18 cellular contexts compared by ENCODE assay signal in the genomic region with DNA sequence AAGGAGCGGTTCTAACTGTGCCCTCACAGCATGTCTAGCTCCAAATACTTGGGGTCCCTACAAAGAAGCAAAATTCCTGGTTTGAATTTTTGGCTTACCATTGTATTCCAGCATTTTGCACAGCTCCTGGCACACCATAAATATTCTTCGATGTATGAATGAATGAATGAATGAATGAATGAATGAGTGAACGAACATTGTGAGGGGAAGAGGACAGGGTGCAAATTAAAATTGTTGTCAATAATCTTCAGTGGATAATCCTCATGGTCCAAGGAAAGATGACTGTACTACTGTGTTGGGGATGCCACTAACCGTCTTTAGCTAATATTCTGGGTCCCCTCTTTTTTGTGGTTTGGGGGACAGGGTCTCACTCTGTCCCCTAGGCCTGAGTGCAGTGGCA.
A peak's percentile ranks its signal among the peaks of the same experiment; 100 is the strongest.
DNase-seq lines count a peak whose midpoint lies in the region; ATAC-seq lines count a peak whose summit lies in the region.
"Had no signal": no experiment of that assay in that cellular context is flagged by ENCODE, and none has a peak within 500 bp of the region (broad histone marks: within the 10 kb centered on the region; RNA-seq: fewer than 3 reads in every experiment).

No MANE protein-coding gene starts in this region.

- no peaks in the 10 kb centered on the region for H3K27me3 Mint-ChIP-seq in activated CD8-positive, alpha-beta memory T cell treated with anti-CD3 and anti-CD28 coated beads, Interleukin-2, amount 10 ng/mL, durations not matched to agents 7 days and 5 days
- H3K27me3 Mint-ChIP-seq in activated T-helper 17 cell treated with anti-CD3 and anti-CD28 coated beads, Interleukin-2, amount 50 U/mL, for 72 hours, result no peaks in the 10 kb centered on the region
- H3K27me3 Mint-ChIP-seq in naive thymus-derived CD4-positive, alpha-beta T cell, result no peaks in the 10 kb centered on the region
- H3K27me3 Mint-ChIP-seq: progenitor cell of endocrine pancreas had no signal

- no peak overlapping the region for H3K4me3 Mint-ChIP-seq in activated CD8-positive, alpha-beta memory T cell treated with anti-CD3 and anti-CD28 coated beads, Interleukin-2, amount 10 ng/mL, durations not matched to agents 7 days and 5 days
- peak overlapping the region; percentile 71 for H3K4me3 Mint-ChIP-seq in activated T-helper 17 cell treated with anti-CD3 and anti-CD28 coated beads, Interleukin-2, amount 50 U/mL, for 72 hours
- H3K4me3 Mint-ChIP-seq in naive thymus-derived CD4-positive, alpha-beta T cell, result peak overlapping the region in 1 of 10 donors; percentile 75
- H3K4me3 Mint-ChIP-seq: IgD-negative memory B cell, nephron progenitor cell had no signal

- DNase-seq in activated CD8-positive, alpha-beta memory T cell treated with anti-CD3 and anti-CD28 coated beads, Interleukin-2, amount 10 ng/mL, durations not matched to agents 7 days and 5 days, result no peak
- DNase-seq in activated CD8-positive, alpha-beta memory T cell treated with anti-CD3 and anti-CD28 coated beads for 24 hours, result no peak
- DNase-seq in GM23248 (no peak), KG1 (lab: John Stamatoyannopoulos, UW) (no peak), MG63 (no peak)
- DNase-seq in naive thymus-derived CD4-positive, alpha-beta T cell, result no peak
- DNase-seq: left lung, NCI-H1436 treated with DMSO at 0.1 percent for 48 hours, NCI-H2171, NCI-H524, nephron progenitor cell had no signal

- ATAC-seq in activated CD8-positive, alpha-beta memory T cell treated with anti-CD3 and anti-CD28 coated beads, Interleukin-2, amount 10 ng/mL, durations not matched to agents 7 days and 5 days, result no peak
- no peak for ATAC-seq in activated T-helper 17 cell treated with anti-CD3 and anti-CD28 coated beads, Interleukin-2, amount 50 U/mL, for 72 hours (replicated peaks)
- no peak for ATAC-seq in naive thymus-derived CD4-positive, alpha-beta T cell
- ATAC-seq in GM21528 (IDR thresholded peaks at IDR 0.05; ENCODE audit: low FRiP score, unreplicated experiment), result no peak

- CTCF ChIA-PET in activated CD8-positive, alpha-beta memory T cell treated with anti-CD3 and anti-CD28 coated beads, Interleukin-2, amount 10 ng/mL, durations not matched to agents 7 days and 5 days (lab: Charles Lee), result interaction anchor here (0.7 to 0.8 kb wide), 2 partner anchors 17 to 144 kb away, joined by 3 read pairs; no protein-coding TSS in a partner anchor
- CTCF ChIA-PET in naive thymus-derived CD4-positive, alpha-beta T cell (lab: Charles Lee), result interaction anchor here (0.6 kb wide), 1 partner anchor 16 kb away, joined by 3 read pairs; no protein-coding TSS in a partner anchor

- H3K9ac ChIP-seq in GM23248, result no peak overlapping the region

- H3K4me2 ChIP-seq in GM23248 (ENCODE audit: unreplicated experiment), result no peak overlapping the region
- H3K4me2 ChIP-seq: hepatocyte had no signal

- H3K36me3 ChIP-seq in GM23248 (ENCODE audit: low read depth) (no peaks in the 10 kb centered on the region), MG63 (no peaks in the 10 kb centered on the region)
- peaks cover 0 to 19% (median 6%) of the 10 kb centered on the region in 3 experiments for H3K36me3 ChIP-seq in naive thymus-derived CD4-positive, alpha-beta T cell (ENCODE audit: control insufficient read depth in 2 of 3, insufficient read depth in 3 of 3, low read length in 3 of 3)
- H3K36me3 ChIP-seq: esophagus muscularis mucosa, HAP-1, left lung had no signal

- peaks cover 31% of the 10 kb centered on the region for H3K4me1 ChIP-seq in GM23248 (ENCODE audit: insufficient read depth)
- H3K4me1 ChIP-seq in naive thymus-derived CD4-positive, alpha-beta T cell (ENCODE audit: control insufficient read depth in 2 of 2, insufficient read depth in 2 of 2, low read length in 2 of 2), result peaks cover 0 to 30% of the 10 kb centered on the region in 2 donors
- H3K4me1 ChIP-seq: HAP-1 had no signal

- H3K27me3 ChIP-seq in GM23248 (replicated peaks; ENCODE audit: insufficient read depth), result no peaks in the 10 kb centered on the region
- no peaks in the 10 kb centered on the region for H3K27me3 ChIP-seq in naive thymus-derived CD4-positive, alpha-beta T cell (ENCODE audit: control insufficient read depth in 2 of 2, insufficient read depth in 2 of 2, low read length in 2 of 2)
- H3K27me3 ChIP-seq in MG63, result no peaks in the 10 kb centered on the region
- H3K27me3 ChIP-seq: esophagus muscularis mucosa, hepatocyte had no signal

- H3K36me3 Mint-ChIP-seq in activated CD8-positive, alpha-beta memory T cell treated with anti-CD3 and anti-CD28 coated beads, Interleukin-2, amount 10 ng/mL, durations not matched to agents 7 days and 5 days, result peaks cover 15% of the 10 kb centered on the region
- H3K36me3 Mint-ChIP-seq in activated T-helper 17 cell treated with anti-CD3 and anti-CD28 coated beads, Interleukin-2, amount 50 U/mL, for 72 hours (ENCODE audit: low read depth), result peaks cover 43% of the 10 kb centered on the region
- peaks cover 0 to 17% (median 7%) of the 10 kb centered on the region in 5 donors for H3K36me3 Mint-ChIP-seq in naive thymus-derived CD4-positive, alpha-beta T cell

- in situ Hi-C loops in GM23248 (cut with MboI), result no loop called here

- peaks cover 47% of the 10 kb centered on the region for H3K79me2 ChIP-seq in GM23248 (ENCODE audit: insufficient read depth)
- H3K79me2 ChIP-seq: hepatocyte had no signal

- H3F3A ChIP-seq in GM23248 (ENCODE audit: insufficient read depth), result peaks cover 15% of the 10 kb centered on the region

- no peaks in the 10 kb centered on the region for H3K9me3 ChIP-seq in GM23248 (ENCODE audit: low read depth)
- H3K9me3 ChIP-seq in naive thymus-derived CD4-positive, alpha-beta T cell (ENCODE audit: control insufficient read depth in 2 of 3, low read length in 3 of 3), result no peaks in the 10 kb centered on the region
- no peaks in the 10 kb centered on the region for H3K9me3 ChIP-seq in MG63
- H3K9me3 ChIP-seq: esophagus muscularis mucosa, HAP-1, left lung had no signal

- H3K4me1 Mint-ChIP-seq in activated CD8-positive, alpha-beta memory T cell treated with anti-CD3 and anti-CD28 coated beads, Interleukin-2, amount 10 ng/mL, durations not matched to agents 7 days and 5 days, result peaks cover 80% of the 10 kb centered on the region
- peaks cover 46% of the 10 kb centered on the region for H3K4me1 Mint-ChIP-seq in activated T-helper 17 cell treated with anti-CD3 and anti-CD28 coated beads, Interleukin-2, amount 50 U/mL, for 72 hours
- H3K4me1 Mint-ChIP-seq in naive thymus-derived CD4-positive, alpha-beta T cell, result peaks cover 5 to 62% (median 41%) of the 10 kb centered on the region in 7 donors

- no peaks in the 10 kb centered on the region for H3K9me2 ChIP-seq in GM23248 (ENCODE audit: insufficient read depth)

- no peaks in the 10 kb centered on the region for H4K20me1 ChIP-seq in GM23248 (ENCODE audit: insufficient read depth)

- peak overlapping the region; percentile 93 for H3K27ac Mint-ChIP-seq in activated CD8-positive, alpha-beta memory T cell treated with anti-CD3 and anti-CD28 coated beads, Interleukin-2, amount 10 ng/mL, durations not matched to agents 7 days and 5 days
- H3K27ac Mint-ChIP-seq in activated T-helper 17 cell treated with anti-CD3 and anti-CD28 coated beads, Interleukin-2, amount 50 U/mL, for 72 hours, result peak overlapping the region; percentile 91
- peak overlapping the region in 5 of 9 donors; percentile 80 to 90 (median 85) for H3K27ac Mint-ChIP-seq in naive thymus-derived CD4-positive, alpha-beta T cell
- H3K27ac Mint-ChIP-seq: nephron progenitor cell, progenitor cell of endocrine pancreas had no signal

- no peak overlapping the region for H3K4me3 ChIP-seq in GM23248
- no peak overlapping the region for H3K4me3 ChIP-seq in naive thymus-derived CD4-positive, alpha-beta T cell (ENCODE audit: low read length)
- no peak overlapping the region for H3K4me3 ChIP-seq in MG63
- H3K4me3 ChIP-seq: esophagus muscularis mucosa, HAP-1, hepatocyte, left lung had no signal

- WGBS in GM23248 (ENCODE audit: low coverage in 1 of 2, low lambda C conversion rate in 2 of 2, missing lambda C conversion rate in 2 of 2), 2 experiments, result 98 to 100% methylated on average over 4 of the region's 4 CpGs

- H2AFZ ChIP-seq in GM23248, result no peak overlapping the region
- H2AFZ ChIP-seq: hepatocyte had no signal

- H3K27ac ChIP-seq in GM23248, result peak overlapping the region; percentile 60; the same call in 1 of the 2 replicates
- no peak overlapping the region for H3K27ac ChIP-seq in naive thymus-derived CD4-positive, alpha-beta T cell (ENCODE audit: low read depth, low read length)
- H3K27ac ChIP-seq: esophagus muscularis mucosa, hepatocyte, left lung had no signal

- intact Hi-C loops in naive thymus-derived CD4-positive, alpha-beta T cell (cut with micrococcal nuclease), result no loop called here

- no peaks in the 10 kb centered on the region for H3K9me3 Mint-ChIP-seq in activated CD8-positive, alpha-beta memory T cell treated with anti-CD3 and anti-CD28 coated beads, Interleukin-2, amount 10 ng/mL, durations not matched to agents 7 days and 5 days (ENCODE audit: low read depth)
- H3K9me3 Mint-ChIP-seq in activated T-helper 17 cell treated with anti-CD3 and anti-CD28 coated beads, Interleukin-2, amount 50 U/mL, for 72 hours, result no peaks in the 10 kb centered on the region
- H3K9me3 Mint-ChIP-seq in naive thymus-derived CD4-positive, alpha-beta T cell, result no peaks in the 10 kb centered on the region
- H3K9me3 Mint-ChIP-seq: IgD-negative memory B cell had no signal

- POLR2A ChIA-PET in naive thymus-derived CD4-positive, alpha-beta T cell (lab: Charles Lee), result no interaction called here
